ENCODE assay signal across 15 cellular contexts in the genomic region with DNA sequence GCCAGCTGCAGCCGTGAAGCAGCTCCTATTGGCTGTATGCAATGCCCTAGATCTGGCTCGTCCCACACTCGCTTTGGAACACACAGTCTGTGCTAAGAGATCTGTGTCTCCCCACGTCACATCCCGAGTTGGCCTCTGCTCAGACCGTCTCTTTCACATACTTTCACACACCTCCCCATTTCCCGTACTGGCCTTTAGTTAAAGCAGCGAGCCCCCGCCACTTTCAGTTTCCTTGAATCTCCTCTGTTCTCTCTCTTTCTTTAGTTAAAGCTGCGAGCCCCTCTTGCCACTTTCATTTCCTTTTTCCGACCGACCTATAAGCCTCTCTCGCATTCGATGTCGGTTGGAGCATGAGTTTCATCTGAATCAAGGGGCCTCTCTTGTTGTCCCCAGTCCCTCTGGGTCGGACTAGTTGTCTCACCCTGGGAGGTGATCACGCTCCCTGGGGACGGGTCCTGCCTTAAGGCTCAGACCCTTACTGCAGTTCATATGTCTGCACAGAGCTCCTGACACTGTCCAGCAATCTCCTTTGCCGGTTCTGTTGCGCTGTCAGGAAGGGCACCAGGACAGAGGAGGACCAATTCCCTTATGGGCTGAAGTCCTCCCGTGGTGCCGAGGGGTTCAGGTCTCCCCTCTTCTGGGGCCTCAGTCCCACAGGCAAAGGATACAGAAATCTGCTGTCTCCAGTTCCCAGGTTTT. TPM values are rescaled to one million over a fixed set of nuclear protein-coding genes. Genes with fewer than 3 reads are reported as not detected.
DNase-seq lines count a peak whose midpoint lies in the region; ATAC-seq and TF ChIP-seq lines count a peak whose summit lies in the region.
"Had no signal": no experiment of that assay in that cellular context is flagged by ENCODE, and none has a peak within 500 bp of the region (broad histone marks: within the 10 kb centered on the region; RNA-seq: fewer than 3 reads in every experiment).

No MANE protein-coding gene starts in this region.

- no peaks in the 10 kb centered on the region for H3K36me3 ChIP-seq in stomach
- no peaks in the 10 kb centered on the region for H3K36me3 ChIP-seq in esophagus squamous epithelium
- H3K36me3 ChIP-seq: lower lobe of right lung, vagina had no signal

- H3K4me1 ChIP-seq in stomach (no peaks in the 10 kb centered on the region), esophagus squamous epithelium (no peaks in the 10 kb centered on the region)
- H3K4me1 ChIP-seq: lower lobe of right lung, vagina had no signal

- intact Hi-C loops in dendritic cell treated with granulocyte-macrophage colony-stimulating factor and Interleukin-4, amounts not matched to agents 40 ng/mL and 50 ng/mL, for 4 days (cut with micrococcal nuclease), result no loop called here
- intact Hi-C loops in stomach (cut with DNase I; ENCODE audit: low total_unique reads), result no loop called here
- intact Hi-C loops in esophagus squamous epithelium (cut with DNase I), result no loop called here

- H3K27me3 ChIP-seq in stomach, result no peaks in the 10 kb centered on the region
- no peaks in the 10 kb centered on the region for H3K27me3 ChIP-seq in esophagus squamous epithelium
- H3K27me3 ChIP-seq: vagina had no signal

- TF ChIP-seq EP300 in stomach (IDR thresholded peaks at IDR 0.05), result no peak

- no peaks in the 10 kb centered on the region for H3K9me3 Mint-ChIP-seq in dendritic cell treated with granulocyte-macrophage colony-stimulating factor and Interleukin-4, amounts not matched to agents 40 ng/mL and 50 ng/mL, for 4 days

- H3K27ac Mint-ChIP-seq in dendritic cell treated with granulocyte-macrophage colony-stimulating factor and Interleukin-4, amounts not matched to agents 40 ng/mL and 50 ng/mL, for 4 days, result peak overlapping the region; percentile 9

- TF ChIP-seq POLR2A in stomach (IDR thresholded peaks at IDR 0.05), result no peak
- TF ChIP-seq POLR2A in esophagus squamous epithelium (IDR thresholded peaks at IDR 0.05), result no peak

- H3K4me3 ChIP-seq in stomach (no peak overlapping the region), esophagus squamous epithelium (no peak overlapping the region)
- H3K4me3 ChIP-seq: coronary artery, lower lobe of right lung, vagina had no signal

- DNase-seq in stomach (no peak), NCI-H1417 treated with DMSO at 0.1 percent for 48 hours (lab: John Stamatoyannopoulos, UW) (no peak), esophagus squamous epithelium (lab: John Stamatoyannopoulos, UW) (no peak)
- DNase-seq: DND-41, KG1, lower lobe of right lung, NCI-H446 had no signal

- WGBS in stomach, 5 donors, result 73 to 83% (median 78%) methylated on average over 17 to 22 of the region's 22 CpGs; no CpG with 5 or more reads in 2 of the 5 donors
- 70% methylated on average over 12 of the region's 22 CpGs; no CpG with 5 or more reads in 1 of the 2 donors for WGBS in esophagus squamous epithelium, 2 donors

- peak overlapping the region; percentile 39 for H3K4me3 Mint-ChIP-seq in dendritic cell treated with granulocyte-macrophage colony-stimulating factor and Interleukin-4, amounts not matched to agents 40 ng/mL and 50 ng/mL, for 4 days

- TF ChIP-seq CTCF in stomach (IDR thresholded peaks at IDR 0.05) (no peak), esophagus squamous epithelium (IDR thresholded peaks at IDR 0.05) (no peak)

- H3K4me1 Mint-ChIP-seq in dendritic cell treated with granulocyte-macrophage colony-stimulating factor and Interleukin-4, amounts not matched to agents 40 ng/mL and 50 ng/mL, for 4 days (ENCODE audit: low read depth), result no peaks in the 10 kb centered on the region

- no peaks in the 10 kb centered on the region for H3K36me3 Mint-ChIP-seq in dendritic cell treated with granulocyte-macrophage colony-stimulating factor and Interleukin-4, amounts not matched to agents 40 ng/mL and 50 ng/mL, for 4 days (ENCODE audit: low read depth)

- no peaks in the 10 kb centered on the region for H3K27me3 Mint-ChIP-seq in dendritic cell treated with granulocyte-macrophage colony-stimulating factor and Interleukin-4, amounts not matched to agents 40 ng/mL and 50 ng/mL, for 4 days

- ATAC-seq in GM18498 (IDR thresholded peaks at IDR 0.05; ENCODE audit: unreplicated experiment), result peak; percentile 90
- peak; percentile 90 for ATAC-seq in GM21423 (IDR thresholded peaks at IDR 0.05; ENCODE audit: unreplicated experiment)
- ATAC-seq in HG03571 (IDR thresholded peaks at IDR 0.05; ENCODE audit: unreplicated experiment), result peak; percentile 93
- ATAC-seq: SK-N-SH treated with all-trans-retinoic acid at 6 μM for 48 hours had no signal

- no peak overlapping the region for H3K27ac ChIP-seq in stomach
- no peak overlapping the region for H3K27ac ChIP-seq in esophagus squamous epithelium
- H3K27ac ChIP-seq: coronary artery, lower lobe of right lung, vagina had no signal

- H3K9me3 ChIP-seq in stomach, result no peaks in the 10 kb centered on the region
- H3K9me3 ChIP-seq in esophagus squamous epithelium, result no peaks in the 10 kb centered on the region
- H3K9me3 ChIP-seq: lower lobe of right lung, vagina had no signal

RNA-seq across cellular contexts. Expression of a gene that starts 42.6 kb away (rescaled TPM):
- total RNA-seq in stomach (not detected), esophagus squamous epithelium (not detected)
- not detected for polyA plus RNA-seq in stomach
- total RNA-seq: lower lobe of right lung, pulmonary artery endothelial cell, vagina had no signal
